ENCODE assay signal across 13 cellular contexts in the genomic region with DNA sequence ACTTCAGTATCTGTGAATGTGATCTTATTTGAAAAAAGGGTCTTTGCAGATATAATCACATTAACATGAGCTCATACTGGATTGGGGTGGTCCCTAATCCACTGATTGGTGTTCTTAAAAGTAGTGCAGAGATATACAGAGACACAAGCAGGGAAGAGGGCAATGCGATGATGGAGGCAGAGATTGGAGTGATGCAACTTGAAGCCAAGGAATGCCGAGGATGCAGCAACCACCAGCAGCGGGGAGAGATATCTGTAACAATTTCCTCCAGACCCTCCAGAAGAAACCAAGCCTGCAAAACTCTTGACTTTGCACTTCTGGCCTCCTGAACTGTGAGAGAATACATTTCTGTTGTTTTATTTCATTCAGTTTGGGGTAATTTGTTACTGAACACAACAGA.
"Had no signal": no experiment of that assay in that cellular context is flagged by ENCODE, and none has a peak within 500 bp of the region (broad histone marks: within the 10 kb centered on the region; RNA-seq: fewer than 3 reads in every experiment).

No MANE protein-coding gene starts in this region.

- H3K27ac ChIP-seq: ascending aorta, neural progenitor cell, pancreas, thoracic aorta had no signal

- H3K4me3 ChIP-seq: ascending aorta, neural progenitor cell, pancreas had no signal

- DNase-seq: activated CD4-positive, alpha-beta T cell treated with anti-CD3 and anti-CD28 coated beads for 48 hours; activated CD8-positive, alpha-beta T cell treated with anti-CD3 and anti-CD28 coated beads, Interleukin-2, amount 10 ng/mL, durations not matched to agents 7 days and 5 days; activated naive CD4-positive, alpha-beta T cell; caudate nucleus; cortex of kidney; effector memory CD4-positive, alpha-beta T cell; pancreas; stimulated activated CD4-positive, alpha-beta T cell treated with anti-CD3 and anti-CD28 coated beads, Interleukin-15, amount 100 ng/mL, for 24 hours; stimulated activated CD4-positive, alpha-beta T cell treated with anti-CD3 and anti-CD28 coated beads, Interleukin-4, amount 100 ng/mL, for 24 hours; stimulated activated naive CD8-positive, alpha-beta T cell treated with anti-CD3 and anti-CD28 coated beads, Interleukin-15, amount 100 ng/mL, for 72 hours had no signal

- H3K4me2 ChIP-seq: neural progenitor cell had no signal

- H3K9me3 ChIP-seq: ascending aorta, pancreas, thoracic aorta had no signal

- H3K9ac ChIP-seq: neural progenitor cell had no signal

- H3K36me3 ChIP-seq: ascending aorta, neural progenitor cell, pancreas, thoracic aorta had no signal

- H3K4me1 ChIP-seq: neural progenitor cell, pancreas had no signal

- H2AFZ ChIP-seq: neural progenitor cell had no signal

- H3K27me3 ChIP-seq: ascending aorta, neural progenitor cell, pancreas had no signal
